ENCODE assay signal across 23 cellular contexts in genomic region chr20:4413314-4414045, GRCh38.
"Had no signal": no experiment of that assay in that cellular context is flagged by ENCODE, and none has a peak within 500 bp of the region (broad histone marks: within the 10 kb centered on the region; RNA-seq: fewer than 3 reads in every experiment).

No MANE protein-coding gene starts in this region.

- H3K9me3 Mint-ChIP-seq: activated B cell treated with CpG ODN at 0.5 μM for 24 hours; activated CD4-positive, alpha-beta T cell treated with anti-CD3 and anti-CD28 coated beads, Interleukin-2, amount 10 ng/mL, durations not matched to agents 7 days and 5 days; activated T-cell treated with anti-CD3 and anti-CD28 coated beads, Interleukin-2, amount 50 U/mL, for 72 hours; central memory CD8-positive, alpha-beta T cell; natural killer cell had no signal

- H3K27ac Mint-ChIP-seq: activated B cell treated with CpG ODN at 0.5 μM for 24 hours; activated CD4-positive, alpha-beta T cell treated with anti-CD3 and anti-CD28 coated beads, Interleukin-2, amount 10 ng/mL, durations not matched to agents 7 days and 5 days; activated naive CD8-positive, alpha-beta T cell; activated T-cell treated with anti-CD3 and anti-CD28 coated beads, Interleukin-2, amount 50 U/mL, for 72 hours; brain; memory B cell; natural killer cell; T-helper 17 cell had no signal

- H3K36me3 Mint-ChIP-seq: activated naive CD8-positive, alpha-beta T cell; brain; memory B cell; natural killer cell had no signal

- H3K27me3 Mint-ChIP-seq: activated naive CD8-positive, alpha-beta T cell; memory B cell had no signal

- DNase-seq: activated B cell treated with CpG ODN at 0.5 μM for 24 hours; activated CD4-positive, alpha-beta T cell treated with anti-CD3 and anti-CD28 coated beads, Interleukin-2, amount 10 ng/mL, durations not matched to agents 7 days and 5 days; activated CD8-positive, alpha-beta memory T cell treated with anti-CD3 and anti-CD28 coated beads, Interleukin-2, amount 50 U/mL, for 48 hours; activated gamma-delta T cell treated with Interleukin-2 at 50 U/mL for 16 hours; activated T-cell treated with anti-CD3 and anti-CD28 coated beads, Interleukin-2, amount 50 U/mL, for 72 hours; effector CD4-positive, alpha-beta T cell; hippocampal formation; natural killer cell; occipital lobe; stimulated activated CD4-positive, alpha-beta T cell treated with anti-CD3 and anti-CD28 coated beads, Interleukin-15, amount 100 ng/mL, for 24 hours; stimulated activated CD4-positive, alpha-beta T cell treated with anti-CD3 and anti-CD28 coated beads, Interleukin-4, amount 100 ng/mL, for 24 hours; stimulated activated naive CD4-positive, alpha-beta T cell treated with Interleukin-2 at 50 U/mL for 16 hours; substantia nigra; T-helper 17 cell; transverse colon had no signal

- H3K4me3 Mint-ChIP-seq: activated B cell treated with CpG ODN at 0.5 μM for 24 hours; activated CD4-positive, alpha-beta T cell treated with anti-CD3 and anti-CD28 coated beads, Interleukin-2, amount 10 ng/mL, durations not matched to agents 7 days and 5 days; activated naive CD8-positive, alpha-beta T cell; activated T-cell treated with anti-CD3 and anti-CD28 coated beads, Interleukin-2, amount 50 U/mL, for 72 hours; brain; central memory CD8-positive, alpha-beta T cell; memory B cell; natural killer cell; T-helper 17 cell had no signal

- H3K36me3 ChIP-seq: esophagus muscularis mucosa, transverse colon had no signal

- H3K4me3 ChIP-seq: coronary artery, esophagus muscularis mucosa, transverse colon had no signal

- H3K27ac ChIP-seq: coronary artery, esophagus muscularis mucosa, transverse colon had no signal

- H3K9me3 ChIP-seq: esophagus muscularis mucosa, transverse colon had no signal

- H3K27me3 ChIP-seq: esophagus muscularis mucosa, transverse colon had no signal

- ATAC-seq: activated T-cell treated with anti-CD3 and anti-CD28 coated beads, Interleukin-2, amount 50 U/mL, for 72 hours; left lobe of liver; natural killer cell; T-helper 17 cell had no signal

- H3K4me1 ChIP-seq: esophagus muscularis mucosa, transverse colon had no signal

- H3K4me1 Mint-ChIP-seq: activated CD4-positive, alpha-beta T cell treated with anti-CD3 and anti-CD28 coated beads, Interleukin-2, amount 10 ng/mL, durations not matched to agents 7 days and 5 days; brain; central memory CD8-positive, alpha-beta T cell; memory B cell; natural killer cell; T-helper 17 cell had no signal

- FAIRE-seq: keratinocyte had no signal
